8 cellular contexts compared by ENCODE assay signal in the genomic region with DNA sequence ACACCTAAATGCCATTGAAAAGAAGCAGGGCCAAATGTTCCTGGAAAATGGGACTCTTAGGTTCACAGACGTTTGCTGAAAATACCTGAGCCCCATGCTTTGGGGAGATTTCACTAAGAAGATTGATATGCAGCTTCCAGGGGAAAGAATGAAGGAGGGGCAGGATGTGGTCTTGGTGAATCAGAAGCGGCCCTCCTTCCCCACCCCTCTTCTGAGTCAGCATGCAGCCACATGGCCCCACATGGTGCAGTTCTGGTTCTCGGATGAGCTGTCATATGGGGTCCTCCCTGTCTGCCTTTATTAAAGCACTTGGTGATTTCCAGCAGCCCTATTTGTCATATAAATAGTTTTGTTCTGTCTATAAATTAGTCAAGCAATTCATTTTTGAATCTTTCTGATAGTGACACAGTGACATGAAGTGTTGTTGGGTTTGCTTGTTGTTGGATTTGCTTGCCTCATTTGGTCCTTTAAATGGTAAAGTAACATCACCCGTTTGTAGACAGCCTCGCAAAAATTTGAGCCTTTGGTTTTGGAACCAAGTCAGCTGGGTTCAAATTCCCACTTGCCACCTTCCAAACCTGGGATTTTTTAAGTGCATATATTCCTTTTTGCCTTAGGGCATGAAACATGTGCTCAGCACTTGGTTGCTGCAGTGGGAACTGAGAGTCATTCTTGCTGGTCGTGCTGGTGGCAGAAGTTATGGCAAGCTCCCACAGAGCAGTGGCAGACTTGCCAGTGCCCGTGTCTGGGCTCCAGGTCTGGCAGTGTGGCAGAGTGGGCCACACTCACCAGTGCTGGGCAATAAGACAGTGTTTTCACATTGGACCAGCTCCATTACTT.
DNase-seq lines count a peak whose midpoint lies in the region; ATAC-seq and TF ChIP-seq lines count a peak whose summit lies in the region.

No MANE protein-coding gene starts in this region.

- DNase-seq in CD1c-positive myeloid dendritic cell (ENCODE audit: extremely low spot score) (peak; percentile 23), HK-2 (ENCODE audit: unreplicated experiment) (peak; percentile 87), dorsolateral prefrontal cortex (no peak), vagina (ENCODE audit: extremely low spot score in 2 of 2) (no peak)
- DNase-seq in stimulated activated CD4-positive, alpha-beta T cell treated with anti-CD3 and anti-CD28 coated beads, Interleukin-15, amount 100 ng/mL, for 24 hours: peak; percentile 92

- no peaks in the 10 kb centered on the region for H3K9me3 ChIP-seq in vagina

- no peaks in the 10 kb centered on the region for H3K4me1 ChIP-seq in vagina

- no peaks in the 10 kb centered on the region for H3K27me3 Mint-ChIP-seq in dendritic cell treated with granulocyte-macrophage colony-stimulating factor and Interleukin-4, amounts not matched to agents 40 ng/mL and 50 ng/mL, for 4 days

- no peak for TF ChIP-seq CTCF in dorsolateral prefrontal cortex (IDR thresholded peaks at IDR 0.05 in 54 of 56, conservative IDR thresholded peaks at IDR 0.05 in 2 of 56; ENCODE audit: low read depth in 1 of 56, partially characterized antibody in 56 of 56)
- no peak for TF ChIP-seq CTCF in vagina (IDR thresholded peaks at IDR 0.05)

- intact Hi-C loops in dendritic cell treated with granulocyte-macrophage colony-stimulating factor and Interleukin-4, amounts not matched to agents 40 ng/mL and 50 ng/mL, for 4 days (cut with micrococcal nuclease): loop anchor here (10.0 kb wide), 1 partner anchor 60 kb away; no protein-coding TSS in a partner anchor
- intact Hi-C loops in dorsolateral prefrontal cortex (cut with DNase I): no loop called here
- intact Hi-C loops in vagina (cut with DNase I): no loop called here

- H3K27ac Mint-ChIP-seq in dendritic cell treated with granulocyte-macrophage colony-stimulating factor and Interleukin-4, amounts not matched to agents 40 ng/mL and 50 ng/mL, for 4 days: peak overlapping the region; percentile 11

- H3K36me3 ChIP-seq in vagina: no peaks in the 10 kb centered on the region

- no peak for TF ChIP-seq POLR2A in vagina (IDR thresholded peaks at IDR 0.05)

- H3K4me1 Mint-ChIP-seq in dendritic cell treated with granulocyte-macrophage colony-stimulating factor and Interleukin-4, amounts not matched to agents 40 ng/mL and 50 ng/mL, for 4 days (ENCODE audit: low read depth): peaks cover 17% of the 10 kb centered on the region

- H3K27me3 ChIP-seq in dorsolateral prefrontal cortex (peaks cover 0 to 3% (median 0%) of the 10 kb centered on the region in 45 donors), vagina (no peaks in the 10 kb centered on the region)

- H3K4me3 ChIP-seq in dorsolateral prefrontal cortex (no peak overlapping the region), vagina (no peak overlapping the region)

- no peak overlapping the region for H3K4me3 Mint-ChIP-seq in dendritic cell treated with granulocyte-macrophage colony-stimulating factor and Interleukin-4, amounts not matched to agents 40 ng/mL and 50 ng/mL, for 4 days

- no peak overlapping the region for H3K27ac ChIP-seq in dorsolateral prefrontal cortex
- H3K27ac ChIP-seq in vagina: no peak overlapping the region

- H3K9me3 Mint-ChIP-seq in dendritic cell treated with granulocyte-macrophage colony-stimulating factor and Interleukin-4, amounts not matched to agents 40 ng/mL and 50 ng/mL, for 4 days: no peaks in the 10 kb centered on the region

- ATAC-seq in GM21381 (IDR thresholded peaks at IDR 0.05; ENCODE audit: unreplicated experiment): peak; percentile 97
- peak; percentile 97 to 98 for ATAC-seq in activated CD4-positive, CD25-positive, alpha-beta regulatory T cell treated with anti-CD3 and anti-CD28 coated beads, Interleukin-2, amount 50 U/mL, for 24 hours

- H3K36me3 Mint-ChIP-seq in dendritic cell treated with granulocyte-macrophage colony-stimulating factor and Interleukin-4, amounts not matched to agents 40 ng/mL and 50 ng/mL, for 4 days (ENCODE audit: low read depth): no peaks in the 10 kb centered on the region

Comparison
In these comparisons a context has a peak if more than half of its experiments do, and no peak if none do; other contexts are left out.
1. DNase-seq: peak in CD1c-positive myeloid dendritic cell (single experiment), HK-2 (single experiment) and stimulated activated CD4-positive, alpha-beta T cell treated with anti-CD3 and anti-CD28 coated beads, Interleukin-15, amount 100 ng/mL, for 24 hours (single experiment); none in dorsolateral prefrontal cortex (0 of 10) and vagina (0 of 2).